In the genomic region with DNA sequence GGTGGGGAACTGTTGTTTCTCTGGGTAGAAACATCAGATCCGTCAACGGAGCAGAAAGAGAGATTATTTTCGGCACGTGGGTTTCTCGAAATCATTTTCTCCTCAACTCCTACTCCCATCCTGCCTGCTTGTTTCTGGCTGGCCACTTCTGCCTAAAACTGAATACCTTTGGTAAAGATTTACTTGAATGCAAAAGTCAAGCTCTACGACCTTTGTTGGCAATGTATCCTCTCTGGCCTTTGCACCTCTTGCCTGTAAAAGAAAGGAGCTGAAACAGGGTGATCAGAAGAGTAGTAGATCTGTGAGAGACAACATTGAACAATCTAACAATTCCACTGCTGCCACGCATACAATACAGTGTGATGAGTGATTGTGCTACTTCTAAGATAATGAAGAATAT, we compare ENCODE assay signal across 20 cellular contexts.
"Had no signal": no experiment of that assay in that cellular context is flagged by ENCODE, and none has a peak within 500 bp of the region (broad histone marks: within the 10 kb centered on the region; RNA-seq: fewer than 3 reads in every experiment).

No MANE protein-coding gene starts in this region.

- H3K27me3 ChIP-seq: gastrocnemius medialis, ovary, testis, tibial nerve had no signal

- H3K27ac Mint-ChIP-seq: naive thymus-derived CD4-positive, alpha-beta T cell; stimulated activated naive B cell treated with anti-CD40 and anti-IgM and Interleukin-4, amounts not matched to agents 10 μg/mL and 1 μg/mL and 100 μg/mL, for 72 hours; stimulated activated naive CD8-positive, alpha-beta T cell treated with anti-CD3 and anti-CD28 coated beads, Interleukin-15, amount 100 ng/mL, for 72 hours had no signal

- H3K27ac ChIP-seq: epithelial cell of prostate, esophagus muscularis mucosa, gastrocnemius medialis, ovary, prostate gland, testis, tibial nerve had no signal

- H3K9me3 Mint-ChIP-seq: naive thymus-derived CD4-positive, alpha-beta T cell; neural crest cell; stimulated activated naive B cell treated with anti-CD40 and anti-IgM and Interleukin-4, amounts not matched to agents 10 μg/mL and 1 μg/mL and 100 μg/mL, for 72 hours; stimulated activated naive CD8-positive, alpha-beta T cell treated with anti-CD3 and anti-CD28 coated beads, Interleukin-15, amount 100 ng/mL, for 72 hours had no signal

- H3K27me3 Mint-ChIP-seq: stimulated activated naive B cell treated with anti-CD40 and anti-IgM and Interleukin-4, amounts not matched to agents 10 μg/mL and 1 μg/mL and 100 μg/mL, for 72 hours had no signal

- H3K4me1 ChIP-seq: prostate gland had no signal

- ATAC-seq: gastrocnemius medialis; left cardiac atrium; left ventricle myocardium superior; naive thymus-derived CD4-positive, alpha-beta T cell; sciatic nerve; stimulated activated naive B cell treated with anti-CD40 and anti-IgM and Interleukin-4, amounts not matched to agents 10 μg/mL and 1 μg/mL and 100 μg/mL, for 72 hours; stimulated activated naive CD8-positive, alpha-beta T cell treated with anti-CD3 and anti-CD28 coated beads, Interleukin-15, amount 100 ng/mL, for 72 hours had no signal

- H3K4me3 ChIP-seq: esophagus muscularis mucosa, gastrocnemius medialis, ovary, prostate gland, testis, tibial nerve had no signal

- H3K36me3 ChIP-seq: esophagus muscularis mucosa, gastrocnemius medialis, ovary, prostate gland, tibial nerve had no signal

- H3K36me3 Mint-ChIP-seq: naive thymus-derived CD4-positive, alpha-beta T cell; stimulated activated naive B cell treated with anti-CD40 and anti-IgM and Interleukin-4, amounts not matched to agents 10 μg/mL and 1 μg/mL and 100 μg/mL, for 72 hours had no signal

- H3K9me3 ChIP-seq: esophagus muscularis mucosa, gastrocnemius medialis, ovary, prostate gland, testis, tibial nerve had no signal

- DNase-seq: effector memory CD4-positive, alpha-beta T cell; gastrocnemius medialis; islet precursor cell; left cardiac atrium; left ventricle myocardium superior; mesendoderm; naive thymus-derived CD4-positive, alpha-beta T cell; nucleus accumbens; ovary; stimulated activated CD4-positive, alpha-beta T cell treated with anti-CD3 and anti-CD28 coated beads, Interleukin-2, amount 100 ng/mL, for 24 hours; stimulated activated CD4-positive, alpha-beta T cell treated with anti-CD3 and anti-CD28 coated beads, Interleukin-4, amount 100 ng/mL, for 4 hours; stimulated activated naive B cell treated with anti-CD40 and anti-IgM and Interleukin-4, amounts not matched to agents 10 μg/mL and 1 μg/mL and 100 μg/mL, for 72 hours; stimulated activated naive CD8-positive, alpha-beta T cell treated with anti-CD3 and anti-CD28 coated beads, Interleukin-15, amount 100 ng/mL, for 72 hours; testis had no signal

- H3K4me3 Mint-ChIP-seq: naive thymus-derived CD4-positive, alpha-beta T cell; neural crest cell; stimulated activated naive B cell treated with anti-CD40 and anti-IgM and Interleukin-4, amounts not matched to agents 10 μg/mL and 1 μg/mL and 100 μg/mL, for 72 hours; stimulated activated naive CD8-positive, alpha-beta T cell treated with anti-CD3 and anti-CD28 coated beads, Interleukin-15, amount 100 ng/mL, for 72 hours had no signal
